1 cellular context compared by ENCODE assay signal in genomic region chr6:53527249-53527765, GRCh38.
TF ChIP-seq lines count a peak whose summit lies in the region.

No MANE protein-coding gene starts in this region.

TF ChIP-seq in IMR-90, 13 proteins besides CTCF, POLR2A, EP300 and RAD21:
- TF ChIP-seq SMC3 (IDR thresholded peaks at IDR 0.05; ENCODE audit: low read depth, low read length) = no peak
- no peak for TF ChIP-seq FOS (IDR thresholded peaks at IDR 0.05; ENCODE audit: low read depth, low read length)
- TF ChIP-seq MAFK (IDR thresholded peaks at IDR 0.05; ENCODE audit: low read depth, low read length) = no peak
- no peak for TF ChIP-seq BHLHE40 (IDR thresholded peaks at IDR 0.05; ENCODE audit: low read depth, low read length)
TF ChIP-seq in IMR-90: peak in this region for 0.
